Comparison of ENCODE assay signal across 9 cellular contexts in the genomic region with DNA sequence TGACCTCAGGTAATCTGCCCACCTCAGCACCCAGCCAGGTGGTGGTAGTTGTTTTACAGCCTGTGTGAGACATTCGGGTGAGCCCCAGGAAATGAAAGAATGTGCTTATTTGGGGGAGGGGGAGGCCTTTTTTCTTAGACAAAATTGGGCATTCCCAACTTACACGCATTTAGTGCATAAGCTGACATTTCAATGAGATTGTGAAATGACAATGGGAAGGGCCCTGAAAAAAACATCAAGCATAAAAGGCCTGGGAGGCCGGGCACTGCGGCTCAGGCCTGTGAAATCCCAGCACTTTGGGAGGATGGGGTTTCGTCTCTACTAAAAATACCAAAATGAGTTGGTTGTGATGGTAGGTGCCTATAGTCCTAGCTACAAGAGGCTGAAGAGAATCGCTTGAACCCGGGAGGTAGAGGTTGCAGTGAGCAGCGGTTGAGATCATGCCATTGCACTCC.
A peak's percentile ranks its signal among the peaks of the same experiment; 100 is the strongest.
DNase-seq lines count a peak whose midpoint lies in the region; ATAC-seq and TF ChIP-seq lines count a peak whose summit lies in the region.
"Had no signal": no experiment of that assay in that cellular context is flagged by ENCODE, and none has a peak within 500 bp of the region (broad histone marks: within the 10 kb centered on the region; RNA-seq: fewer than 3 reads in every experiment).

No MANE protein-coding gene starts in this region.

- peaks cover 19% of the 10 kb centered on the region for H3K4me1 Mint-ChIP-seq in activated naive CD4-positive, alpha-beta T cell treated with anti-CD3 and anti-CD28 coated beads, Interleukin-2, amount 50 U/mL, for 24 hours
- H3K4me1 Mint-ChIP-seq in stimulated activated memory B cell treated with anti-CD40 and anti-IgM and Interleukin-4, amounts not matched to agents 10 μg/mL and 1 μg/mL and 100 μg/mL, for 72 hours, result peaks cover 49% of the 10 kb centered on the region

- H3K27ac ChIP-seq in VCaP, result peak overlapping the region; percentile 93
- no peak overlapping the region for H3K27ac ChIP-seq in tibial artery
- H3K27ac ChIP-seq: skin epidermis, transverse colon had no signal

- no peaks in the 10 kb centered on the region for H3K9me3 ChIP-seq in tibial artery
- H3K9me3 ChIP-seq: transverse colon had no signal

- DNase-seq in activated naive CD4-positive, alpha-beta T cell (lab: John Stamatoyannopoulos, UW), result no peak
- DNase-seq in tibial artery, result no peak
- DNase-seq: CD4-positive, CD25-positive, alpha-beta regulatory T cell; transverse colon had no signal

- H3K27me3 ChIP-seq in tibial artery, result no peaks in the 10 kb centered on the region
- H3K27me3 ChIP-seq: transverse colon had no signal

- TF ChIP-seq CTCF in VCaP (conservative IDR thresholded peaks at IDR 0.05) (no peak), tibial artery (IDR thresholded peaks at IDR 0.05) (no peak)

- intact Hi-C loops in tibial artery (cut with DNase I; ENCODE audit: low total_unique reads), result loop anchor here (10.0 kb wide), 1 partner anchor 162 kb away; the partner anchor contains the start of gene RC3H1

- H3K4me3 ChIP-seq in tibial artery, result no peak overlapping the region
- H3K4me3 ChIP-seq: skin epidermis, transverse colon had no signal

- H3K27me3 Mint-ChIP-seq in activated naive CD4-positive, alpha-beta T cell treated with anti-CD3 and anti-CD28 coated beads, Interleukin-2, amount 50 U/mL, for 24 hours, result no peaks in the 10 kb centered on the region
- H3K27me3 Mint-ChIP-seq in stimulated activated memory B cell treated with anti-CD40 and anti-IgM and Interleukin-4, amounts not matched to agents 10 μg/mL and 1 μg/mL and 100 μg/mL, for 72 hours, result no peaks in the 10 kb centered on the region

- H3K4me1 ChIP-seq in tibial artery, result peaks cover 0 to 18% (median 8%) of the 10 kb centered on the region in 4 donors

- ATAC-seq in stimulated activated memory B cell treated with anti-CD40 and anti-IgM and Interleukin-4, amounts not matched to agents 10 μg/mL and 1 μg/mL and 100 μg/mL, for 72 hours, result no peak
- ATAC-seq in HG02885 (IDR thresholded peaks at IDR 0.05; ENCODE audit: poor library complexity, unreplicated experiment), result no peak

- peaks cover 48% of the 10 kb centered on the region for H3K36me3 Mint-ChIP-seq in activated naive CD4-positive, alpha-beta T cell treated with anti-CD3 and anti-CD28 coated beads, Interleukin-2, amount 50 U/mL, for 24 hours
- peaks cover 61% of the 10 kb centered on the region for H3K36me3 Mint-ChIP-seq in stimulated activated memory B cell treated with anti-CD40 and anti-IgM and Interleukin-4, amounts not matched to agents 10 μg/mL and 1 μg/mL and 100 μg/mL, for 72 hours

- H3K4me3 Mint-ChIP-seq in activated naive CD4-positive, alpha-beta T cell treated with anti-CD3 and anti-CD28 coated beads, Interleukin-2, amount 50 U/mL, for 24 hours, result peak overlapping the region; percentile 98
- H3K4me3 Mint-ChIP-seq in stimulated activated memory B cell treated with anti-CD40 and anti-IgM and Interleukin-4, amounts not matched to agents 10 μg/mL and 1 μg/mL and 100 μg/mL, for 72 hours, result peak overlapping the region; percentile 31

- peak overlapping the region; percentile 99 for H3K27ac Mint-ChIP-seq in activated naive CD4-positive, alpha-beta T cell treated with anti-CD3 and anti-CD28 coated beads, Interleukin-2, amount 50 U/mL, for 24 hours
- H3K27ac Mint-ChIP-seq in stimulated activated memory B cell treated with anti-CD40 and anti-IgM and Interleukin-4, amounts not matched to agents 10 μg/mL and 1 μg/mL and 100 μg/mL, for 72 hours, result peak overlapping the region; percentile 84

- peaks cover 40 to 80% (median 74%) of the 10 kb centered on the region in 3 donors for H3K36me3 ChIP-seq in tibial artery

- no peaks in the 10 kb centered on the region for H3K9me3 Mint-ChIP-seq in activated naive CD4-positive, alpha-beta T cell treated with anti-CD3 and anti-CD28 coated beads, Interleukin-2, amount 50 U/mL, for 24 hours
- H3K9me3 Mint-ChIP-seq in stimulated activated memory B cell treated with anti-CD40 and anti-IgM and Interleukin-4, amounts not matched to agents 10 μg/mL and 1 μg/mL and 100 μg/mL, for 72 hours, result no peaks in the 10 kb centered on the region
- H3K9me3 Mint-ChIP-seq: CD4-positive, CD25-positive, alpha-beta regulatory T cell had no signal
